26 cellular contexts compared by ENCODE assay signal in genomic region chr15:72423256-72423655, GRCh38. TPM values are rescaled to one million over a fixed set of nuclear protein-coding genes. Genes with fewer than 3 reads are reported as not detected.
"Had no signal": no experiment of that assay in that cellular context is flagged by ENCODE, and none has a peak within 500 bp of the region (broad histone marks: within the 10 kb centered on the region; RNA-seq: fewer than 3 reads in every experiment).

No MANE protein-coding gene starts in this region.

- H3K4me3 ChIP-seq: K562 had no signal

- DNase-seq: Kasumi-1, MM.1S, NCI-H1092 treated with DMSO at 0.1 percent for 48 hours, NCI-H1436, NCI-H187, NCI-H2029, NCI-H2081 treated with DMSO at 0.1 percent for 48 hours, NCI-H2171, NCI-H226, NCI-H446 treated with DMSO at 0.1 percent for 48 hours, NCI-H510A treated with DMSO at 0.1 percent for 48 hours, NCI-H526, NCI-H748 treated with DMSO at 0.1 percent for 48 hours, PC-3, SHP77, SK-N-SH, SW 1271, T-cell had no signal

- H3K27ac ChIP-seq: HL-60, KMS-11, RWPE1 had no signal

RNA-seq across cellular contexts. Expression of gene TMEM202, which starts 25.2 kb away (rescaled TPM):
- total RNA-seq: K562, M059J, OCI-LY7, PC-3, SK-MEL-5, T-cell had no signal
- polyA plus RNA-seq: IgD-negative memory B cell, K562, SK-N-SH had no signal

RNA-seq across cellular contexts. Expression of gene HEXA, which starts 47.4 kb away (rescaled TPM):
- total RNA-seq: PC-3 had no signal
